Comparison of ENCODE assay signal across 8 cellular contexts in genomic region chr11:67402192-67402839, GRCh38. TPM values are rescaled to one million over a fixed set of nuclear protein-coding genes. Genes with fewer than 3 reads are reported as not detected.
DNase-seq lines count a peak whose midpoint lies in the region; ATAC-seq, FAIRE-seq and TF ChIP-seq lines count a peak whose summit lies in the region.
"Not testable (repeated sequence)": the region's sequence is repeated elsewhere in the genome, so short reads cannot be mapped to it uniquely, and the experiment has no call there.

No MANE protein-coding gene starts in this region.

- H2BK5ac ChIP-seq in neuronal stem cell (ENCODE audit: low read length) = not testable (repeated sequence)

- peak overlapping the region; percentile 91 for H3K4me2 ChIP-seq in keratinocyte (ENCODE audit: control insufficient read depth, extremely low read depth, insufficient read depth, low read depth, low read length)
- peak overlapping the region; percentile 48 for H3K4me2 ChIP-seq in neuronal stem cell (ENCODE audit: insufficient read depth, low read length, poor library complexity, severe bottlenecking)

- peaks cover 80% of the 10 kb centered on the region for H3K4me1 Mint-ChIP-seq in CD14-positive monocyte
- H3K4me1 Mint-ChIP-seq in IgD-negative memory B cell = peaks cover 18 to 28% (median 21%) of the 10 kb centered on the region in 3 donors
- H3K4me1 Mint-ChIP-seq in activated naive CD8-positive, alpha-beta T cell (ENCODE audit: low read depth) = peaks cover 61% of the 10 kb centered on the region
- H3K4me1 Mint-ChIP-seq in effector memory CD8-positive, alpha-beta T cell (ENCODE audit: low read depth in 2 of 2) = peaks cover 48 to 49% of the 10 kb centered on the region in 2 donors

- H3K36me3 Mint-ChIP-seq in CD14-positive monocyte = peaks cover 36 to 53% of the 10 kb centered on the region in 2 donors
- H3K36me3 Mint-ChIP-seq in IgD-negative memory B cell; activated naive CD8-positive, alpha-beta T cell: not testable (repeated sequence)
- peaks cover 64% of the 10 kb centered on the region for H3K36me3 Mint-ChIP-seq in effector memory CD8-positive, alpha-beta T cell (ENCODE audit: insufficient read depth)

- peak overlapping the region; percentile 73 to 92 (median 90) for H3K27ac Mint-ChIP-seq in CD14-positive monocyte
- H3K27ac Mint-ChIP-seq in IgD-negative memory B cell = peak overlapping the region; percentile 93 to 97 (median 95)
- H3K27ac Mint-ChIP-seq in activated naive CD8-positive, alpha-beta T cell = peak overlapping the region; percentile 94
- H3K27ac Mint-ChIP-seq in effector memory CD8-positive, alpha-beta T cell = peak overlapping the region in 1 of 2 donors; percentile 62

- not testable (repeated sequence) for H3K9me1 ChIP-seq in keratinocyte (ENCODE audit: control insufficient read depth, extremely low read depth, insufficient read depth, low read length)

- H3K23ac ChIP-seq in neuronal stem cell (ENCODE audit: low read depth, low read length, poor library complexity) = not testable (repeated sequence)

- H3K79me2 ChIP-seq in keratinocyte (ENCODE audit: control insufficient read depth, insufficient read depth, low read length) = peaks cover 18% of the 10 kb centered on the region

- H3K27ac ChIP-seq in RWPE2 (ENCODE audit: poor library complexity, severe bottlenecking) (peak overlapping the region; percentile 80), keratinocyte (ENCODE audit: control insufficient read depth, insufficient read depth, low read length) (peak overlapping the region; percentile 63), neuronal stem cell (replicated peaks; ENCODE audit: low read length) (peak overlapping the region; percentile 58), substantia nigra (ENCODE audit: low read depth, low read length, poor library complexity, severe bottlenecking) (peak overlapping the region; percentile 93)

- not testable (repeated sequence) for DNase-seq in CD14-positive monocyte (ENCODE audit: low spot score); RWPE2 (ENCODE audit: low spot score); effector memory CD8-positive, alpha-beta T cell; keratinocyte (ENCODE audit: low read depth, low spot score); neuronal stem cell (ENCODE audit: low spot score); substantia nigra (lab: John Stamatoyannopoulos, UW)

- H2BK120ac ChIP-seq in neuronal stem cell (ENCODE audit: low read depth, low read length) = not testable (repeated sequence)

- not testable (repeated sequence) for FAIRE-seq in keratinocyte (lab: Jason Lieb, UNC)

- not testable (repeated sequence) for H3K27me3 Mint-ChIP-seq in CD14-positive monocyte (ENCODE audit: low read depth in 3 of 3); IgD-negative memory B cell; activated naive CD8-positive, alpha-beta T cell; effector memory CD8-positive, alpha-beta T cell

- intact Hi-C loops in CD14-positive monocyte (cut with micrococcal nuclease) = loop anchor here (1.0 to 5.0 kb wide), 4 partner anchors 19 to 102 kb away; partner anchors contain the start of genes TMEM134 (in 2 of the 2) and PITPNM1 (in 1 of the 2)

- not testable (repeated sequence) for H3K27me3 ChIP-seq in RWPE2 (ENCODE audit: insufficient read depth, poor library complexity, severe bottlenecking); keratinocyte (ENCODE audit: control insufficient read depth, extremely low read depth, insufficient read depth, low read length); neuronal stem cell (ENCODE audit: control insufficient read depth in 3 of 3, insufficient read depth in 3 of 3, low read depth in 1 of 3, low read length in 3 of 3)

- H3K4me3 Mint-ChIP-seq in CD14-positive monocyte = peak overlapping the region; percentile 71 to 85
- peak overlapping the region; percentile 91 to 100 (median 93) for H3K4me3 Mint-ChIP-seq in IgD-negative memory B cell
- peak overlapping the region; percentile 95 for H3K4me3 Mint-ChIP-seq in activated naive CD8-positive, alpha-beta T cell
- H3K4me3 Mint-ChIP-seq in effector memory CD8-positive, alpha-beta T cell = peak overlapping the region; percentile 97 to 99

- no CpG with 5 or more reads among the region's 19 CpGs for WGBS in neuronal stem cell (ENCODE audit: extremely low coverage in 2 of 2, insufficient read length in 2 of 2, insufficient replicate concordance in 1 of 2), 2 donors

- peak overlapping the region; percentile 81 for H3K18ac ChIP-seq in neuronal stem cell (ENCODE audit: low read length)

- H3K9me3 ChIP-seq in RWPE2 (ENCODE audit: severe bottlenecking); keratinocyte (ENCODE audit: control insufficient read depth, low read depth, low read length); neuronal stem cell (replicated peaks in 1 of 2; ENCODE audit: control insufficient read depth in 2 of 2, insufficient read depth in 1 of 2, low read depth in 1 of 2, low read length in 2 of 2): not testable (repeated sequence)

- H4K20me1 ChIP-seq in keratinocyte (ENCODE audit: control insufficient read depth, extremely low read depth, insufficient read depth, low read length) = not testable (repeated sequence)

- peaks cover 14% of the 10 kb centered on the region for H3K79me1 ChIP-seq in neuronal stem cell (ENCODE audit: low read depth, low read length)

- not testable (repeated sequence) for H4K91ac ChIP-seq in neuronal stem cell (ENCODE audit: low read depth, low read length, poor library complexity)

- H3K4me1 ChIP-seq in RWPE2 (ENCODE audit: insufficient read depth, poor library complexity, severe bottlenecking) = not testable (repeated sequence)
- peaks cover 12% of the 10 kb centered on the region for H3K4me1 ChIP-seq in keratinocyte (ENCODE audit: control insufficient read depth, extremely low read depth, insufficient read depth, low read length)
- peaks cover 10 to 31% of the 10 kb centered on the region in 2 donors for H3K4me1 ChIP-seq in neuronal stem cell (ENCODE audit: control insufficient read depth in 2 of 2, insufficient read depth in 1 of 2, low read depth in 1 of 2, low read length in 2 of 2)

- peak overlapping the region; percentile 93 for H2AK5ac ChIP-seq in neuronal stem cell (ENCODE audit: low read depth, low read length)

- H4K8ac ChIP-seq in neuronal stem cell (ENCODE audit: low read depth, low read length) = not testable (repeated sequence)

- not testable (repeated sequence) for ATAC-seq in RWPE2 (ENCODE audit: low read depth); effector memory CD8-positive, alpha-beta T cell (replicated peaks)

- H3K36me3 ChIP-seq in RWPE2 (ENCODE audit: low read depth) (peaks cover 33% of the 10 kb centered on the region), keratinocyte (ENCODE audit: control insufficient read depth in 2 of 2, extremely low read depth in 1 of 2, insufficient read depth in 2 of 2, low read length in 2 of 2) (peaks cover 15 to 20% of the 10 kb centered on the region in 2 experiments), neuronal stem cell (replicated peaks in 1 of 2; ENCODE audit: control insufficient read depth in 2 of 2, insufficient read depth in 2 of 2, low read length in 2 of 2) (peaks cover 28 to 34% of the 10 kb centered on the region in 2 donors)

- H2BK12ac ChIP-seq in neuronal stem cell (ENCODE audit: low read length) = not testable (repeated sequence)

- not testable (repeated sequence) for TF ChIP-seq CTCF in CD14-positive monocyte (IDR thresholded peaks at IDR 0.05); RWPE2 (IDR thresholded peaks at IDR 0.05; ENCODE audit: poor library complexity, severe bottlenecking); keratinocyte (optimal IDR thresholded peaks at IDR 0.05 in 1 of 3, IDR thresholded peaks at IDR 0.05 in 1 of 3, conservative IDR thresholded peaks at IDR 0.05 in 1 of 3; ENCODE audit: extremely low read depth in 1 of 3, insufficient read depth in 2 of 3, low read length in 3 of 3)

- H3K4ac ChIP-seq in neuronal stem cell (ENCODE audit: low read length) = not testable (repeated sequence)

- H3K9ac ChIP-seq in keratinocyte (ENCODE audit: control insufficient read depth, extremely low read depth, insufficient read depth, low read length) (peak overlapping the region; percentile 66), neuronal stem cell (ENCODE audit: low read depth, low read length, poor library complexity) (peak overlapping the region; percentile 50)

- H2AFZ ChIP-seq in keratinocyte (ENCODE audit: control insufficient read depth, low read length) (peak overlapping the region; percentile 84), neuronal stem cell (ENCODE audit: low read length) (peak overlapping the region; percentile 86)

- peak overlapping the region; percentile 96 for H2BK15ac ChIP-seq in neuronal stem cell (ENCODE audit: low read length)

- not testable (repeated sequence) for H3K9me3 Mint-ChIP-seq in CD14-positive monocyte; IgD-negative memory B cell; activated naive CD8-positive, alpha-beta T cell (ENCODE audit: low read depth); effector memory CD8-positive, alpha-beta T cell

- not testable (repeated sequence) for H3K4me3 ChIP-seq in RWPE2 (ENCODE audit: severe bottlenecking)
- H3K4me3 ChIP-seq in keratinocyte (ENCODE audit: control insufficient read depth in 2 of 3, extremely low read depth in 1 of 3, insufficient read depth in 2 of 3, low read depth in 1 of 3, low read length in 3 of 3) (peak overlapping the region; percentile 26 to 68 (median 56)), neuronal stem cell (ENCODE audit: low read length in 2 of 2) (peak overlapping the region; percentile 37)

- not testable (repeated sequence) for H3K14ac ChIP-seq in neuronal stem cell (ENCODE audit: low read length)

- dilution Hi-C loops in keratinocyte (cut with MboI; ENCODE audit: extremely low pct_ligation_motif_present, low sequenced_read_pairs) = not testable (repeated sequence)

RNA-seq across cellular contexts. Expression of gene PPP1CA, which starts 0.7 kb away (rescaled TPM):
- polyA plus RNA-seq in CD14-positive monocyte (100 to 1,000 TPM; 461 to 551 TPM), IgD-negative memory B cell (546 TPM), keratinocyte (122 to 235 TPM (median 129 TPM) in 3 replicates)
- polyA plus RNA-seq in keratinocyte (2011; ENCODE audit: low read depth) = 74.6 TPM
- polyA plus RNA-seq in keratinocyte (2011; cell fraction: cytosol; rRNA removed) = 94.3 and 169 TPM in 2 replicates
- 65.5 and 68.2 TPM in 2 replicates for polyA plus RNA-seq in keratinocyte (2011; cell fraction: nucleus; rRNA removed)
- polyA plus RNA-seq in keratinocyte (2012; ENCODE audit: low replicate concordance) = 94.0 and 183 TPM in 2 replicates
- 120 to 247 TPM (median 124 TPM) in 3 replicates for polyA minus RNA-seq in keratinocyte
- polyA minus RNA-seq in keratinocyte (2011; cell fraction: cytosol; rRNA and poly(A)+ RNA removed) = 118 TPM
- 28.2 and 28.8 TPM in 2 replicates for polyA minus RNA-seq in keratinocyte (2011; cell fraction: nucleus; rRNA and poly(A)+ RNA removed)
- 114 TPM for polyA plus RNA-seq in neuronal stem cell (2013, experiment 1 of 2)
- 112 TPM for polyA plus RNA-seq in neuronal stem cell (2013, experiment 2 of 2)

RNA-seq across cellular contexts. Expression of gene TBC1D10C, which starts 1.6 kb away (rescaled TPM):
- 10 to 100 TPM; 68.6 to 72.9 TPM for polyA plus RNA-seq in CD14-positive monocyte
- polyA plus RNA-seq in IgD-negative memory B cell = 341 TPM
- polyA plus RNA-seq in keratinocyte = not detected in 3 replicates
- not detected for polyA plus RNA-seq in keratinocyte (2011; ENCODE audit: low read depth)
- not detected in 2 replicates for polyA plus RNA-seq in keratinocyte (2011; cell fraction: cytosol; rRNA removed)
- not detected in 2 replicates for polyA plus RNA-seq in keratinocyte (2011; cell fraction: nucleus; rRNA removed)
- 0.06 TPM in 1 of 2 replicates, not detected in the other for polyA plus RNA-seq in keratinocyte (2012; ENCODE audit: low replicate concordance)
- polyA minus RNA-seq in keratinocyte = not detected in 3 replicates
- polyA minus RNA-seq in keratinocyte (2011; cell fraction: cytosol; rRNA and poly(A)+ RNA removed) = not detected
- polyA minus RNA-seq in keratinocyte (2011; cell fraction: nucleus; rRNA and poly(A)+ RNA removed) = not detected in 2 replicates
- 0.36 TPM for polyA plus RNA-seq in neuronal stem cell (2013, experiment 1 of 2)
- polyA plus RNA-seq in neuronal stem cell (2013, experiment 2 of 2) = 0.53 TPM

RNA-seq across cellular contexts. Expression of gene RAD9A, which starts 10.5 kb away (rescaled TPM):
- polyA plus RNA-seq in CD14-positive monocyte = 1 to 10 TPM; 3.7 to 3.8 TPM
- polyA plus RNA-seq in IgD-negative memory B cell = 12.0 TPM
- polyA plus RNA-seq in keratinocyte = 5.7 to 8.5 TPM (median 8.0 TPM) in 3 replicates
- polyA plus RNA-seq in keratinocyte (2011; ENCODE audit: low read depth) = 3.6 TPM
- 3.2 and 5.2 TPM in 2 replicates for polyA plus RNA-seq in keratinocyte (2011; cell fraction: cytosol; rRNA removed)
- 19.1 and 25.4 TPM in 2 replicates for polyA plus RNA-seq in keratinocyte (2011; cell fraction: nucleus; rRNA removed)
- polyA plus RNA-seq in keratinocyte (2012; ENCODE audit: low replicate concordance) = 7.3 and 15.1 TPM in 2 replicates
- 2.9 to 5.4 TPM (median 4.6 TPM) in 3 replicates for polyA minus RNA-seq in keratinocyte
- 9.2 TPM for polyA minus RNA-seq in keratinocyte (2011; cell fraction: cytosol; rRNA and poly(A)+ RNA removed)
- polyA minus RNA-seq in keratinocyte (2011; cell fraction: nucleus; rRNA and poly(A)+ RNA removed) = 6.5 and 8.2 TPM in 2 replicates
- polyA plus RNA-seq in neuronal stem cell (2013, experiment 1 of 2) = 29.1 TPM
- 29.1 TPM for polyA plus RNA-seq in neuronal stem cell (2013, experiment 2 of 2)

RNA-seq across cellular contexts. Expression of gene CARNS1, which starts 13.2 kb away (rescaled TPM):
- not detected for polyA plus RNA-seq in CD14-positive monocyte
- 2.4 TPM for polyA plus RNA-seq in IgD-negative memory B cell
- not detected in 3 replicates for polyA plus RNA-seq in keratinocyte
- polyA plus RNA-seq in keratinocyte (2011; ENCODE audit: low read depth) = not detected
- 0.01 TPM in 1 of 2 replicates, not detected in the other for polyA plus RNA-seq in keratinocyte (2011; cell fraction: cytosol; rRNA removed)
- 0.06 and 0.07 TPM in 2 replicates for polyA plus RNA-seq in keratinocyte (2011; cell fraction: nucleus; rRNA removed)
- 0.04 TPM in 1 of 2 replicates, not detected in the other for polyA plus RNA-seq in keratinocyte (2012; ENCODE audit: low replicate concordance)
- not detected in 3 replicates for polyA minus RNA-seq in keratinocyte
- not detected for polyA minus RNA-seq in keratinocyte (2011; cell fraction: cytosol; rRNA and poly(A)+ RNA removed)
- not detected in 2 replicates for polyA minus RNA-seq in keratinocyte (2011; cell fraction: nucleus; rRNA and poly(A)+ RNA removed)
- 0.11 TPM for polyA plus RNA-seq in neuronal stem cell (2013, experiment 1 of 2)
- polyA plus RNA-seq in neuronal stem cell (2013, experiment 2 of 2) = 0.10 TPM

RNA-seq across cellular contexts. Expression of gene RPS6KB2, which starts 26.0 kb away (rescaled TPM):
- polyA plus RNA-seq in CD14-positive monocyte (10 to 100 TPM; 51.6 to 53.8 TPM), IgD-negative memory B cell (65.1 TPM), keratinocyte (59.5 to 83.0 TPM (median 61.4 TPM) in 3 replicates)
- 31.4 TPM for polyA plus RNA-seq in keratinocyte (2011; ENCODE audit: low read depth)
- polyA plus RNA-seq in keratinocyte (2011; cell fraction: cytosol; rRNA removed) = 59.2 and 96.9 TPM in 2 replicates
- 58.7 and 66.4 TPM in 2 replicates for polyA plus RNA-seq in keratinocyte (2011; cell fraction: nucleus; rRNA removed)
- polyA plus RNA-seq in keratinocyte (2012; ENCODE audit: low replicate concordance) = 62.6 and 62.9 TPM in 2 replicates
- polyA minus RNA-seq in keratinocyte = 74.5 to 116 TPM (median 91.3 TPM) in 3 replicates
- 93.2 TPM for polyA minus RNA-seq in keratinocyte (2011; cell fraction: cytosol; rRNA and poly(A)+ RNA removed)
- 25.1 and 36.3 TPM in 2 replicates for polyA minus RNA-seq in keratinocyte (2011; cell fraction: nucleus; rRNA and poly(A)+ RNA removed)
- polyA plus RNA-seq in neuronal stem cell (2013, experiment 1 of 2) = 26.4 TPM
- polyA plus RNA-seq in neuronal stem cell (2013, experiment 2 of 2) = 24.3 TPM

Comparison
In these comparisons a context has a peak if more than half of its experiments do, and no peak if none do; other contexts are left out.
1. RNA of gene TBC1D10C, which starts 1.6 kb away (polyA plus RNA-seq): 341 TPM in IgD-negative memory B cell (single experiment) and 68.6 to 72.9 TPM in CD14-positive monocyte; 0.06 TPM in keratinocyte; every median in the first group is over 10 times any median in the second.
2. Peak in every context shown above with its lines, with median percentiles within 50 percentile points of each other: H3K4me3 Mint-ChIP-seq and H3K27ac ChIP-seq.